Comparison of ENCODE assay signal across 9 cellular contexts in the genomic region with DNA sequence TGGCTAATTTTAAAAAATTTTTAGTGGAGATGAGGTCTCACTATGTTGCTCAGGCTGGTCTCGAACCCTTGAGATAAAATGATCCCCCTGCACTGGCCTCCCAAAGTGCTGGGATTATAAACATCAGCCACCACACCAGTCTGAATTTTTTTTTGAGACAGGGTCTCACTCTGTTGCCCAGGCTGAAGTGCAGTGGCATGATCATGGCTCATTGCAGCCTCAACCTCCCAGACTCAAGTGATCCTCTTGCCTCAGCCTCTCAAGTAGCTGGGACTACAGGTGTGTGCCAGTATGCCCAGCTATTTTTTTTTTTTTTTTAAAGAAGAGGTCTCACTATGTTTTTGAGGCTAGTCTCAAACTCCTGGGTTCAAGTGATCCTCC. TPM values are rescaled to one million over a fixed set of nuclear protein-coding genes. Genes with fewer than 3 reads are reported as not detected.
"Had no signal": no experiment of that assay in that cellular context is flagged by ENCODE, and none has a peak within 500 bp of the region (broad histone marks: within the 10 kb centered on the region; RNA-seq: fewer than 3 reads in every experiment).

No MANE protein-coding gene starts in this region.

RNA-seq across cellular contexts. Expression of a gene that starts 13.8 kb away (rescaled TPM):
- total RNA-seq: activated CD4-positive, alpha-beta T cell treated with anti-CD3 and anti-CD28 coated beads, Interleukin-2, amount 10 ng/mL, durations not matched to agents 24 days and 14 days; activated CD8-positive, alpha-beta memory T cell treated with anti-CD3 and anti-CD28 coated beads for 36 hours; activated CD8-positive, alpha-beta T cell treated with anti-CD3 and anti-CD28 coated beads for 36 hours; activated naive CD4-positive, alpha-beta T cell treated with anti-CD3 and anti-CD28 coated beads for 36 hours; activated naive CD4-positive, alpha-beta T cell treated with anti-CD3 and anti-CD28 coated beads, Interleukin-2, amount 50 U/mL, for 72 hours; activated T-cell treated with anti-CD3 and anti-CD28 coated beads, Interleukin-2, amount 50 U/mL, for 72 hours; Right ventricle myocardium superior; T-helper 1 cell treated with Interleukin-12 subunit alpha and Interleukin-12 subunit beta and Interleukin-4 antibody, amounts not matched to agents 30 ng/mL and 1 ng/mL, for 36 hours; T-helper 2 cell treated with Interferon-gamma antibody and Interleukin-4, amounts not matched to agents 100 ng/mL and 5 ng/mL, for 36 hours had no signal
